Comparison of ENCODE assay signal across 1 cellular context in genomic region chr1:217274927-217275616, GRCh38.
TF ChIP-seq lines count a peak whose summit lies in the region.

No MANE protein-coding gene starts in this region.

TF ChIP-seq in HepG2, 621 proteins besides CTCF, POLR2A, EP300 and RAD21 (continued from another document):
- no peak for TF ChIP-seq ZNF407 (CRISPR knock-in tag; IDR thresholded peaks at IDR 0.05; ENCODE audit: not compliant biosample characterization)
- TF ChIP-seq MYNN (CRISPR knock-in tag; IDR thresholded peaks at IDR 0.05; ENCODE audit: low read depth): no peak
